Comparison of ENCODE assay signal across 26 cellular contexts in the genomic region with DNA sequence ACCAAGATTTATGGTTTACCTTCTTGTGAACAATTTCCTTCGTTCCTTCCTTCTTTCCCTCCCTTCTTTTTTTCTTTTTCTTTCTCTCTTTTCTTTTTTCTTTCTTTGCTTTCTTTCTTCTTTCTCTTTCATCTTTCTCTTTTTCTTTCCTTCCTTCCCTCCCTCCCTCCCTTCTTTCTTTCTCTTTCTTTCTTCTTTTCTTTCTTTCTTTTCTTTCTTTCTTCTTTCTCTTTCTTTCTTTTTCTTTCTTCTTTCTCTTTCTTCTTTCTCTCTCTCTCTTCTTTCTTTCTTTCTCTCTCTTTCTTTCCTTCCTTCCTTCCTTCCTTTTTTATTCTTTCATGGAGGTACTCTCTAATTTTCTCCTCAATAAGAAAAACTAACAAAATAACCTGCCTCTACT.
"Had no signal": no experiment of that assay in that cellular context is flagged by ENCODE, and none has a peak within 500 bp of the region (broad histone marks: within the 10 kb centered on the region; RNA-seq: fewer than 3 reads in every experiment).

No MANE protein-coding gene starts in this region.

- H3K4me1 ChIP-seq: left ventricle myocardium inferior, neural progenitor cell, parathyroid adenoma, right atrium auricular region, right lobe of liver, stomach, testis, thyroid gland, transverse colon, upper lobe of left lung, vagina had no signal

- H3K36me3 ChIP-seq: left ventricle myocardium inferior, neural progenitor cell, neutrophil, right atrium auricular region, right lobe of liver, stomach, thyroid gland, transverse colon, upper lobe of left lung, vagina had no signal

- ATAC-seq: natural killer cell; right lobe of liver; stimulated activated naive CD8-positive, alpha-beta T cell treated with anti-CD3 and anti-CD28 coated beads, Interleukin-15, Interleukin-2, amounts not matched to agents 100 U/mL and 50 U/mL, for 24 hours had no signal

- H3K9me3 Mint-ChIP-seq: nephron progenitor cell, neural progenitor cell had no signal

- DNase-seq: islet precursor cell; left ventricle myocardium inferior; mesendoderm; naive B cell; natural killer cell; nephron progenitor cell; occipital lobe; right lobe of liver; stimulated activated CD4-positive, alpha-beta T cell treated with anti-CD3 and anti-CD28 coated beads, Interleukin-1b, Interleukin-23, amount 100 ng/mL, for 48 hours; stimulated activated CD4-positive, alpha-beta T cell treated with anti-CD3 and anti-CD28 coated beads, Interleukin-4, amount 100 ng/mL, for 1 hour; stimulated activated naive B cell treated with anti-CD40 and anti-IgM and Interleukin-4, amounts not matched to agents 10 μg/mL and 1 μg/mL and 100 μg/mL, for 72 hours; stimulated activated naive CD8-positive, alpha-beta T cell treated with anti-CD3 and anti-CD28 coated beads, Interleukin-15, Interleukin-2, amounts not matched to agents 100 U/mL and 50 U/mL, for 24 hours; stomach; testis; thyroid gland; transverse colon; upper lobe of left lung had no signal

- H3K9me3 ChIP-seq: left ventricle myocardium inferior, neutrophil, right atrium auricular region, right lobe of liver, stomach, testis, thyroid gland, transverse colon, upper lobe of left lung, vagina had no signal

- H3K27me3 Mint-ChIP-seq: progenitor cell of endocrine pancreas; stimulated activated naive B cell treated with anti-CD40 and anti-IgM and Interleukin-4, amounts not matched to agents 10 μg/mL and 1 μg/mL and 100 μg/mL, for 72 hours had no signal

- H3K36me3 Mint-ChIP-seq: mesothelial cell of epicardium; naive B cell; natural killer cell; neural progenitor cell; stimulated activated naive B cell treated with anti-CD40 and anti-IgM and Interleukin-4, amounts not matched to agents 10 μg/mL and 1 μg/mL and 100 μg/mL, for 72 hours had no signal

- H3K27ac ChIP-seq: left ventricle myocardium inferior, neural progenitor cell, neutrophil, parathyroid adenoma, right atrium auricular region, right lobe of liver, stomach, testis, thyroid gland, transverse colon, upper lobe of left lung, vagina had no signal

- H3K27ac Mint-ChIP-seq: mesothelial cell of epicardium; natural killer cell; nephron progenitor cell; neural progenitor cell; progenitor cell of endocrine pancreas; stimulated activated naive B cell treated with anti-CD40 and anti-IgM and Interleukin-4, amounts not matched to agents 10 μg/mL and 1 μg/mL and 100 μg/mL, for 72 hours had no signal

- H3K4me3 Mint-ChIP-seq: mesothelial cell of epicardium; naive B cell; natural killer cell; nephron progenitor cell; neural progenitor cell; stimulated activated naive B cell treated with anti-CD40 and anti-IgM and Interleukin-4, amounts not matched to agents 10 μg/mL and 1 μg/mL and 100 μg/mL, for 72 hours had no signal

- H3K4me1 Mint-ChIP-seq: naive B cell, natural killer cell, nephron progenitor cell had no signal

- H3K4me3 ChIP-seq: left ventricle myocardium inferior, lung, neural progenitor cell, right atrium auricular region, right lobe of liver, smooth muscle cell, stomach, testis, thyroid gland, transverse colon, upper lobe of left lung, vagina had no signal
